Comparison of ENCODE assay signal across 10 cellular contexts in the genomic region with DNA sequence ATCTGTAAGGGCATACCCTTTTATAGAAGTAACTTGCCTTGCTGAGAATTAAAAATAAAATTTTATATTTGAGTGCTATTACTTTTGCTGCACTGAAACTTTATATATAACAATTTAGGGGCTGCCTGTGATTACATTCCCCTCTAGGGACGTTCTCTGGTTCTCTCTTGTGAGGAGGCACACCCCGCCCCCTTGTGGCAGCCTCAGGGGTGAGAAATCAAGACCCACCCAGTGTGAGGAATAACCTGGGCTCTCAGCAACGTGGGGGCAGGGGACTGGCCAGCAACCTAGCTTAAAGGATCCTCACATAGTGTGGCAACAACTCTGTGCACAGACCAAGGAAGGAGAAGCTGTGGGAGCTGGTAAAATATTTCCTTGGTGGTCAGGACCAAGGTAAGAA. TPM values are rescaled to one million over a fixed set of nuclear protein-coding genes. Genes with fewer than 3 reads are reported as not detected.
DNase-seq lines count a peak whose midpoint lies in the region; ATAC-seq and TF ChIP-seq lines count a peak whose summit lies in the region.
"Had no signal": no experiment of that assay in that cellular context is flagged by ENCODE, and none has a peak within 500 bp of the region (broad histone marks: within the 10 kb centered on the region; RNA-seq: fewer than 3 reads in every experiment).

No MANE protein-coding gene starts in this region.

- H3K36me3 Mint-ChIP-seq in CD8-positive, alpha-beta memory T cell = no peaks in the 10 kb centered on the region

- no peak overlapping the region for H3K4me3 ChIP-seq in CD8-positive, alpha-beta memory T cell (ENCODE audit: low read length)
- no peak overlapping the region for H3K4me3 ChIP-seq in ascending aorta

- H3K27me3 ChIP-seq in CD8-positive, alpha-beta memory T cell (ENCODE audit: insufficient read depth, low read length, poor library complexity, severe bottlenecking) = no peaks in the 10 kb centered on the region
- no peaks in the 10 kb centered on the region for H3K27me3 ChIP-seq in ascending aorta

- peaks cover 9 to 19% of the 10 kb centered on the region in 2 donors for H3K27me3 Mint-ChIP-seq in CD8-positive, alpha-beta memory T cell

- intact Hi-C loops in ascending aorta (cut with DNase I) = no loop called here

- CTCF ChIA-PET in CD8-positive, alpha-beta memory T cell (lab: Charles Lee) = no interaction called here

- DNase-seq in CD8-positive, alpha-beta memory T cell = peak; percentile 3 to 62 (median 15)
- DNase-seq in activated CD8-positive, alpha-beta memory T cell treated with anti-CD3 and anti-CD28 coated beads for 24 hours = peak; percentile 84
- DNase-seq in iPS-NIHi11 (ENCODE audit: low spot score) (peak; percentile 11), islet precursor cell (no peak), ascending aorta (ENCODE audit: low spot score in 2 of 2) (no peak)

- peaks cover 19 to 28% (median 27%) of the 10 kb centered on the region in 3 donors for H3K4me1 Mint-ChIP-seq in CD8-positive, alpha-beta memory T cell

- H3K4me1 ChIP-seq in CD8-positive, alpha-beta memory T cell (ENCODE audit: insufficient read depth, low read length) = peaks cover 9% of the 10 kb centered on the region
- no peaks in the 10 kb centered on the region for H3K4me1 ChIP-seq in ascending aorta

- H3K27ac ChIP-seq in CD8-positive, alpha-beta memory T cell (ENCODE audit: low read depth, low read length) = no peak overlapping the region
- H3K27ac ChIP-seq in ascending aorta = no peak overlapping the region

- POLR2A ChIA-PET in CD8-positive, alpha-beta memory T cell (lab: Charles Lee) = no interaction called here

- TF ChIP-seq CTCF in LNCAP (IDR thresholded peaks at IDR 0.05) (peak; percentile 46), ascending aorta (IDR thresholded peaks at IDR 0.05) (peak in 1 of 3 experiments; percentile 13)

- H3K4me3 Mint-ChIP-seq in CD8-positive, alpha-beta memory T cell = no peak overlapping the region

- H3K9me3 ChIP-seq in CD8-positive, alpha-beta memory T cell (ENCODE audit: low read length) = no peaks in the 10 kb centered on the region
- no peaks in the 10 kb centered on the region for H3K9me3 ChIP-seq in ascending aorta

- ATAC-seq in GM21515 (IDR thresholded peaks at IDR 0.05; ENCODE audit: unreplicated experiment) (no peak), GM21825 (IDR thresholded peaks at IDR 0.05; ENCODE audit: unreplicated experiment) (no peak)

- no peaks in the 10 kb centered on the region for H3K9me3 Mint-ChIP-seq in CD8-positive, alpha-beta memory T cell

- no peaks in the 10 kb centered on the region for H3K36me3 ChIP-seq in CD8-positive, alpha-beta memory T cell (ENCODE audit: insufficient read depth, low read length)
- no peaks in the 10 kb centered on the region for H3K36me3 ChIP-seq in ascending aorta

- peak overlapping the region in 1 of 8 donors; percentile 55 for H3K27ac Mint-ChIP-seq in CD8-positive, alpha-beta memory T cell

RNA-seq across cellular contexts. Expression of gene MAGEA9, which starts 43.7 kb away (rescaled TPM):
- not detected for total RNA-seq in CD8-positive, alpha-beta memory T cell
- polyA plus RNA-seq in CD8-positive, alpha-beta memory T cell = not detected
- not detected for total RNA-seq in ascending aorta
- total RNA-seq: glomerular endothelial cell, HT1080 had no signal

RNA-seq across cellular contexts. Expression of gene HSFX1, which starts 51.6 kb away (rescaled TPM):
- total RNA-seq in CD8-positive, alpha-beta memory T cell = under 1 TPM in 1 of 2 experiments, not detected in 1; 0.29 TPM
- polyA plus RNA-seq in CD8-positive, alpha-beta memory T cell = 0.14 TPM
- 21.7 TPM for total RNA-seq in ascending aorta

RNA-seq across cellular contexts. Expression of gene MAGEA8, which starts 55.6 kb away (rescaled TPM):
- total RNA-seq in CD8-positive, alpha-beta memory T cell = not detected
- polyA plus RNA-seq in CD8-positive, alpha-beta memory T cell = not detected
- total RNA-seq in ascending aorta = not detected
- total RNA-seq: glomerular endothelial cell, HT1080 had no signal

Comparison
In these comparisons a context has a peak if more than half of its experiments do, and no peak if none do; other contexts are left out.
1. DNase-seq: peak in CD8-positive, alpha-beta memory T cell (5 of 5), activated CD8-positive, alpha-beta memory T cell treated with anti-CD3 and anti-CD28 coated beads for 24 hours (single experiment) and iPS-NIHi11 (single experiment); none in islet precursor cell (single experiment) and ascending aorta (0 of 2).
2. RNA of gene HSFX1, which starts 51.6 kb away (total RNA-seq): 21.7 TPM in ascending aorta (single experiment); 0.29 TPM in CD8-positive, alpha-beta memory T cell; every median in the first group is over 10 times any median in the second.